Comparison of ENCODE assay signal across 27 cellular contexts in genomic region chr11:6889835-6890234, GRCh38. TPM values are rescaled to one million over a fixed set of nuclear protein-coding genes. Genes with fewer than 3 reads are reported as not detected.
"Had no signal": no experiment of that assay in that cellular context is flagged by ENCODE, and none has a peak within 500 bp of the region (broad histone marks: within the 10 kb centered on the region; RNA-seq: fewer than 3 reads in every experiment).

No MANE protein-coding gene starts in this region.

- ATAC-seq: activated naive CD4-positive, alpha-beta T cell treated with anti-CD3 and anti-CD28 coated beads, Interleukin-2, amount 50 U/mL, for 72 hours; activated naive CD8-positive, alpha-beta T cell treated with anti-CD3 and anti-CD28 coated beads, Interleukin-2, amount 50 U/mL, for 24 hours; activated T-cell treated with anti-CD3 and anti-CD28 coated beads, Interleukin-2, amount 50 U/mL, for 4 hours; Panc1 had no signal

- H3K27ac Mint-ChIP-seq: activated CD4-positive, alpha-beta memory T cell treated with anti-CD3 and anti-CD28 coated beads for 36 hours; activated CD4-positive, alpha-beta T cell treated with anti-CD3 and anti-CD28 coated beads, Interleukin-2, amount 10 ng/mL, durations not matched to agents 7 days and 5 days; activated naive CD4-positive, alpha-beta T cell treated with anti-CD3 and anti-CD28 coated beads, Interleukin-2, amount 50 U/mL, for 72 hours; activated naive CD8-positive, alpha-beta T cell treated with anti-CD3 and anti-CD28 coated beads, Interleukin-2, amount 50 U/mL, for 24 hours; brain had no signal

- H3K9ac ChIP-seq: SK-N-SH had no signal

- H3K27me3 ChIP-seq: SJCRH30 had no signal

- DNase-seq: activated CD4-positive, alpha-beta memory T cell treated with anti-CD3 and anti-CD28 coated beads for 36 hours; activated CD4-positive, alpha-beta T cell treated with anti-CD3 and anti-CD28 coated beads, Interleukin-2, amount 10 ng/mL, durations not matched to agents 7 days and 5 days; activated CD4-positive, CD25-positive, alpha-beta regulatory T cell; activated CD8-positive, alpha-beta memory T cell treated with anti-CD3 and anti-CD28 coated beads for 24 hours; activated effector memory CD4-positive, alpha-beta T cell treated with anti-CD3 and anti-CD28 coated beads, Interleukin-2, amount 50 U/mL, for 16 hours; activated naive CD4-positive, alpha-beta T cell treated with Interleukin-2 at 50 U/mL for 16 hours; activated naive CD8-positive, alpha-beta T cell treated with anti-CD3 and anti-CD28 coated beads, Interleukin-2, amount 50 U/mL, for 24 hours; activated T-cell treated with anti-CD3 and anti-CD28 coated beads, Interleukin-2, amount 50 U/mL, for 4 hours; amygdala; NCI-H1105 treated with DMSO at 0.1 percent for 48 hours; NCI-H146; NCI-H187 treated with DMSO at 0.1 percent for 48 hours; NCI-H2081 treated with DMSO at 0.1 percent for 48 hours; NCI-H446; NCI-H524; Right ventricle myocardium superior; SJCRH30; SK-N-SH; T-helper 1 cell had no signal

- H3K36me3 Mint-ChIP-seq: activated CD4-positive, alpha-beta memory T cell treated with anti-CD3 and anti-CD28 coated beads for 36 hours; activated naive CD4-positive, alpha-beta T cell treated with anti-CD3 and anti-CD28 coated beads, Interleukin-2, amount 50 U/mL, for 72 hours; brain had no signal

- H3K4me3 Mint-ChIP-seq: activated CD4-positive, alpha-beta memory T cell treated with anti-CD3 and anti-CD28 coated beads for 36 hours; activated CD4-positive, alpha-beta T cell treated with anti-CD3 and anti-CD28 coated beads, Interleukin-2, amount 10 ng/mL, durations not matched to agents 7 days and 5 days; activated naive CD8-positive, alpha-beta T cell treated with anti-CD3 and anti-CD28 coated beads, Interleukin-2, amount 50 U/mL, for 24 hours; activated T-cell treated with anti-CD3 and anti-CD28 coated beads, Interleukin-2, amount 50 U/mL, for 4 hours; brain; central memory CD8-positive, alpha-beta T cell had no signal

- H3K4me1 ChIP-seq: SJCRH30 had no signal

- H3K9me3 Mint-ChIP-seq: activated CD4-positive, alpha-beta memory T cell treated with anti-CD3 and anti-CD28 coated beads for 36 hours; activated CD4-positive, alpha-beta T cell treated with anti-CD3 and anti-CD28 coated beads, Interleukin-2, amount 10 ng/mL, durations not matched to agents 7 days and 5 days; activated naive CD4-positive, alpha-beta T cell treated with anti-CD3 and anti-CD28 coated beads, Interleukin-2, amount 50 U/mL, for 72 hours; activated naive CD8-positive, alpha-beta T cell treated with anti-CD3 and anti-CD28 coated beads, Interleukin-2, amount 50 U/mL, for 24 hours; brain; central memory CD8-positive, alpha-beta T cell had no signal

- H3K9me3 ChIP-seq: SJCRH30, SK-N-SH had no signal

- H3K4me3 ChIP-seq: SJCRH30 had no signal

- H3K4me2 ChIP-seq: SK-N-SH had no signal

- H3K27ac ChIP-seq: RWPE1, SJCRH30, VCaP had no signal

- H3K4me1 Mint-ChIP-seq: activated CD4-positive, alpha-beta T cell treated with anti-CD3 and anti-CD28 coated beads, Interleukin-2, amount 10 ng/mL, durations not matched to agents 7 days and 5 days; activated naive CD8-positive, alpha-beta T cell treated with anti-CD3 and anti-CD28 coated beads, Interleukin-2, amount 50 U/mL, for 24 hours; brain; central memory CD8-positive, alpha-beta T cell had no signal

- H3K36me3 ChIP-seq: SJCRH30 had no signal

RNA-seq across cellular contexts. Expression of gene OR2D2, which starts 2.5 kb away (rescaled TPM):
- total RNA-seq: activated CD4-positive, alpha-beta memory T cell treated with anti-CD3 and anti-CD28 coated beads for 36 hours; activated CD4-positive, alpha-beta T cell treated with anti-CD3 and anti-CD28 coated beads, Interleukin-2, amount 10 ng/mL, durations not matched to agents 7 days and 5 days; activated T-cell treated with anti-CD3 and anti-CD28 coated beads, Interleukin-2, amount 50 U/mL, for 4 hours; Right ventricle myocardium superior; SJCRH30; T-helper 2 cell treated with Interferon-gamma antibody and Interleukin-4, amounts not matched to agents 100 ng/mL and 5 ng/mL, for 36 hours had no signal
- polyA plus RNA-seq: SK-N-SH had no signal

RNA-seq across cellular contexts. Expression of gene OR10A4, which starts 13.4 kb away (rescaled TPM):
- total RNA-seq: activated CD4-positive, alpha-beta memory T cell treated with anti-CD3 and anti-CD28 coated beads for 36 hours; activated CD4-positive, alpha-beta T cell treated with anti-CD3 and anti-CD28 coated beads, Interleukin-2, amount 10 ng/mL, durations not matched to agents 7 days and 5 days; activated naive CD4-positive, alpha-beta T cell treated with anti-CD3 and anti-CD28 coated beads, Interleukin-2, amount 50 U/mL, for 72 hours; activated T-cell treated with anti-CD3 and anti-CD28 coated beads, Interleukin-2, amount 50 U/mL, for 4 hours; astrocyte; Right ventricle myocardium superior; SJCRH30; T-helper 2 cell treated with Interferon-gamma antibody and Interleukin-4, amounts not matched to agents 100 ng/mL and 5 ng/mL, for 36 hours had no signal
- polyA plus RNA-seq: SK-N-SH had no signal

RNA-seq across cellular contexts. Expression of gene OR10A2, which starts 27.0 kb away (rescaled TPM):
- total RNA-seq: activated CD4-positive, alpha-beta memory T cell treated with anti-CD3 and anti-CD28 coated beads for 36 hours; activated CD4-positive, alpha-beta T cell treated with anti-CD3 and anti-CD28 coated beads, Interleukin-2, amount 10 ng/mL, durations not matched to agents 7 days and 5 days; activated T-cell treated with anti-CD3 and anti-CD28 coated beads, Interleukin-2, amount 50 U/mL, for 4 hours; astrocyte; Right ventricle myocardium superior; SJCRH30; T-helper 2 cell treated with Interferon-gamma antibody and Interleukin-4, amounts not matched to agents 100 ng/mL and 5 ng/mL, for 36 hours had no signal
- polyA plus RNA-seq: SK-N-SH had no signal

RNA-seq across cellular contexts. Expression of gene OR2D3, which starts 31.0 kb away (rescaled TPM):
- total RNA-seq: activated CD4-positive, alpha-beta memory T cell treated with anti-CD3 and anti-CD28 coated beads for 36 hours; activated CD4-positive, alpha-beta T cell treated with anti-CD3 and anti-CD28 coated beads, Interleukin-2, amount 10 ng/mL, durations not matched to agents 7 days and 5 days; activated naive CD4-positive, alpha-beta T cell treated with anti-CD3 and anti-CD28 coated beads, Interleukin-2, amount 50 U/mL, for 72 hours; activated T-cell treated with anti-CD3 and anti-CD28 coated beads, Interleukin-2, amount 50 U/mL, for 4 hours; astrocyte; Right ventricle myocardium superior; SJCRH30; T-helper 2 cell treated with Interferon-gamma antibody and Interleukin-4, amounts not matched to agents 100 ng/mL and 5 ng/mL, for 36 hours had no signal
- polyA plus RNA-seq: SK-N-SH had no signal

RNA-seq across cellular contexts. Expression of gene ZNF215, which starts 36.4 kb away (rescaled TPM):
- total RNA-seq: SJCRH30 had no signal
